ENCODE assay signal across 23 cellular contexts in genomic region chr18:55513199-55513598, GRCh38.
DNase-seq lines count a peak whose midpoint lies in the region; ATAC-seq and TF ChIP-seq lines count a peak whose summit lies in the region.
"Had no signal": no experiment of that assay in that cellular context is flagged by ENCODE, and none has a peak within 500 bp of the region (broad histone marks: within the 10 kb centered on the region; RNA-seq: fewer than 3 reads in every experiment).

No MANE protein-coding gene starts in this region.

- no peak for TF ChIP-seq POLR2A in vagina (IDR thresholded peaks at IDR 0.05)

- H3K27me3 ChIP-seq in SJSA1 (replicated peaks) = no peaks in the 10 kb centered on the region
- H3K27me3 ChIP-seq in vagina = no peaks in the 10 kb centered on the region
- H3K27me3 ChIP-seq: esophagus muscularis mucosa, sigmoid colon had no signal

- H3K4me1 Mint-ChIP-seq in natural killer cell treated with Interleukin-12 subunit alpha and Interleukin-12 subunit beta and Interleukin-15 and Interleukin-18, amount 100 ng/mL, for 72 hours (ENCODE audit: low read depth in 2 of 2) = peaks cover 9 to 16% of the 10 kb centered on the region in 2 donors
- H3K4me1 Mint-ChIP-seq in natural killer cell = peaks cover 7 to 8% of the 10 kb centered on the region in 2 donors
- H3K4me1 Mint-ChIP-seq: activated naive CD4-positive, alpha-beta T cell treated with anti-CD3 and anti-CD28 coated beads, Interleukin-2, amount 10 ng/mL, durations not matched to agents 7 days and 5 days had no signal

- no peak overlapping the region for H3K27ac Mint-ChIP-seq in natural killer cell treated with Interleukin-12 subunit alpha and Interleukin-12 subunit beta and Interleukin-15 and Interleukin-18, amount 100 ng/mL, for 72 hours
- no peak overlapping the region for H3K27ac Mint-ChIP-seq in natural killer cell
- H3K27ac Mint-ChIP-seq: activated naive CD4-positive, alpha-beta T cell treated with anti-CD3 and anti-CD28 coated beads, Interleukin-2, amount 10 ng/mL, durations not matched to agents 7 days and 5 days had no signal

- peaks cover 59% of the 10 kb centered on the region for H3K4me1 ChIP-seq in SJSA1 (replicated peaks)
- peaks cover 6% of the 10 kb centered on the region for H3K4me1 ChIP-seq in vagina

- H3K9me3 Mint-ChIP-seq in natural killer cell treated with Interleukin-12 subunit alpha and Interleukin-12 subunit beta and Interleukin-15 and Interleukin-18, amount 100 ng/mL, for 72 hours = no peaks in the 10 kb centered on the region
- no peaks in the 10 kb centered on the region for H3K9me3 Mint-ChIP-seq in natural killer cell
- H3K9me3 Mint-ChIP-seq: activated naive CD4-positive, alpha-beta T cell treated with anti-CD3 and anti-CD28 coated beads, Interleukin-2, amount 10 ng/mL, durations not matched to agents 7 days and 5 days had no signal

- no peak for TF ChIP-seq CTCF in natural killer cell (IDR thresholded peaks at IDR 0.05)
- TF ChIP-seq CTCF in vagina (IDR thresholded peaks at IDR 0.05) = no peak

- no peaks in the 10 kb centered on the region for H3K27me3 Mint-ChIP-seq in natural killer cell treated with Interleukin-12 subunit alpha and Interleukin-12 subunit beta and Interleukin-15 and Interleukin-18, amount 100 ng/mL, for 72 hours
- H3K27me3 Mint-ChIP-seq in natural killer cell (ENCODE audit: low read depth in 2 of 2) = no peaks in the 10 kb centered on the region
- H3K27me3 Mint-ChIP-seq: activated naive CD4-positive, alpha-beta T cell treated with anti-CD3 and anti-CD28 coated beads, Interleukin-2, amount 10 ng/mL, durations not matched to agents 7 days and 5 days had no signal

- peak; percentile 48 to 73 for ATAC-seq in natural killer cell treated with Interleukin-12 subunit alpha and Interleukin-12 subunit beta and Interleukin-15 and Interleukin-18, amount 100 ng/mL, for 72 hours
- ATAC-seq in natural killer cell = no peak
- ATAC-seq: Panc1 had no signal

- H3K36me3 Mint-ChIP-seq in natural killer cell treated with Interleukin-12 subunit alpha and Interleukin-12 subunit beta and Interleukin-15 and Interleukin-18, amount 100 ng/mL, for 72 hours = no peaks in the 10 kb centered on the region
- no peaks in the 10 kb centered on the region for H3K36me3 Mint-ChIP-seq in natural killer cell
- H3K36me3 Mint-ChIP-seq: activated naive CD4-positive, alpha-beta T cell treated with anti-CD3 and anti-CD28 coated beads, Interleukin-2, amount 10 ng/mL, durations not matched to agents 7 days and 5 days had no signal

- H3K9me3 ChIP-seq in SJSA1 (replicated peaks) = 0 out of 2 replicates have a peak, but pooled peaks cover 9% of the 10 kb centered on the region
- H3K9me3 ChIP-seq in vagina = no peaks in the 10 kb centered on the region
- H3K9me3 ChIP-seq: Caco-2, esophagus muscularis mucosa, sigmoid colon had no signal

- H3K36me3 ChIP-seq in SJSA1 (peaks cover 18% of the 10 kb centered on the region), vagina (no peaks in the 10 kb centered on the region)
- H3K36me3 ChIP-seq: esophagus muscularis mucosa, sigmoid colon had no signal

- no peak for DNase-seq in natural killer cell treated with Interleukin-12 subunit alpha and Interleukin-12 subunit beta and Interleukin-15 and Interleukin-18, amount 100 ng/mL, for 72 hours (ENCODE audit: low spot score)
- DNase-seq in natural killer cell (no peak), SJSA1 (ENCODE audit: low read depth in 1 of 2, low spot score in 2 of 2) (no peak), globus pallidus (ENCODE audit: low spot score) (peak; percentile 46), vagina (ENCODE audit: extremely low spot score in 2 of 2) (no peak), HuH-7.5 (ENCODE audit: low spot score) (no peak), DMS 273 treated with DMSO at 0.1 percent for 48 hours (lab: John Stamatoyannopoulos, UW) (no peak)
- DNase-seq in effector CD4-positive, alpha-beta T cell = no peak
- DNase-seq: activated CD4-positive, alpha-beta T cell treated with anti-CD3 and anti-CD28 coated beads, Interleukin-2, amount 50 U/mL, for 48 hours; activated naive CD4-positive, alpha-beta T cell treated with anti-CD3 and anti-CD28 coated beads, Interleukin-2, amount 10 ng/mL, durations not matched to agents 7 days and 5 days; activated T-cell treated with anti-CD3 and anti-CD28 coated beads, Interleukin-2, amount 50 U/mL, for 1 hour; Caco-2; dermis blood vessel endothelial cell; hippocampal formation; kidney glomerular epithelial cell; NCI-H1930; NCI-H69; occipital lobe; sigmoid colon; stimulated activated CD4-positive, alpha-beta T cell treated with anti-CD3 and anti-CD28 coated beads, Interleukin-2, amount 100 ng/mL, for 24 hours; SW 1271 had no signal

- H3K4me3 Mint-ChIP-seq in natural killer cell treated with Interleukin-12 subunit alpha and Interleukin-12 subunit beta and Interleukin-15 and Interleukin-18, amount 100 ng/mL, for 72 hours = no peak overlapping the region
- H3K4me3 Mint-ChIP-seq in natural killer cell = no peak overlapping the region
- H3K4me3 Mint-ChIP-seq: activated naive CD4-positive, alpha-beta T cell treated with anti-CD3 and anti-CD28 coated beads, Interleukin-2, amount 10 ng/mL, durations not matched to agents 7 days and 5 days had no signal

- H3K27ac ChIP-seq in SJSA1 (0 out of 2 replicates have a peak overlapping the region, but pooled peaks have one; percentile 39), vagina (peak overlapping the region; percentile 0)
- H3K27ac ChIP-seq: esophagus muscularis mucosa, sigmoid colon had no signal

- H3K4me3 ChIP-seq in SJSA1 = no peak overlapping the region
- no peak overlapping the region for H3K4me3 ChIP-seq in vagina
- H3K4me3 ChIP-seq: esophagus muscularis mucosa, sigmoid colon had no signal

- intact Hi-C loops in natural killer cell (cut with micrococcal nuclease) (no loop called here), vagina (cut with DNase I) (no loop called here)

Comparison
In these comparisons a context has a peak if more than half of its experiments do, and no peak if none do; other contexts are left out.
1. ATAC-seq: peak in natural killer cell treated with Interleukin-12 subunit alpha and Interleukin-12 subunit beta and Interleukin-15 and Interleukin-18, amount 100 ng/mL, for 72 hours (2 of 2); none in natural killer cell (0 of 3).